1 cellular context compared by ENCODE assay signal in the genomic region with DNA sequence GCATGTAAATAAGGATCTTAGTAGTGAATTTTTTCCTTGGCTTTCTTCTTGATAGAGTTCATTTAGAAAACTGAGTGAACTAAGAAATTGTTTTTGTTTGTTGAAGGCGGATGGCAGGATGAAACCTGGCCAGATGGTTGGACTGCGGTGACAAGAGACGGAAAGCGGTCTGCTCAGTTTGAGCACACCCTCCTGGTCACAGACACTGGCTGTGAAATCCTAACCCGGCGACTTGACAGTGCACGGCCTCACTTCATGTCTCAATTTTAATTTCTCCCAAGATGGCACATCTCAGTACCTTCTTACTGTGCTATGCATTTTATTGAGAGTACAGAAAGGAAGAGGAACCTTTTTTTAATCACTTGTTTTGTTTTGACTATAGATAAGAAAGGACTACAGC.
TF ChIP-seq lines count a peak whose summit lies in the region.

No MANE protein-coding gene starts in this region.

TF ChIP-seq in WTC11, 78 proteins besides CTCF, POLR2A, EP300 and RAD21 (continued from another document):
- TF ChIP-seq, protein P1, sequence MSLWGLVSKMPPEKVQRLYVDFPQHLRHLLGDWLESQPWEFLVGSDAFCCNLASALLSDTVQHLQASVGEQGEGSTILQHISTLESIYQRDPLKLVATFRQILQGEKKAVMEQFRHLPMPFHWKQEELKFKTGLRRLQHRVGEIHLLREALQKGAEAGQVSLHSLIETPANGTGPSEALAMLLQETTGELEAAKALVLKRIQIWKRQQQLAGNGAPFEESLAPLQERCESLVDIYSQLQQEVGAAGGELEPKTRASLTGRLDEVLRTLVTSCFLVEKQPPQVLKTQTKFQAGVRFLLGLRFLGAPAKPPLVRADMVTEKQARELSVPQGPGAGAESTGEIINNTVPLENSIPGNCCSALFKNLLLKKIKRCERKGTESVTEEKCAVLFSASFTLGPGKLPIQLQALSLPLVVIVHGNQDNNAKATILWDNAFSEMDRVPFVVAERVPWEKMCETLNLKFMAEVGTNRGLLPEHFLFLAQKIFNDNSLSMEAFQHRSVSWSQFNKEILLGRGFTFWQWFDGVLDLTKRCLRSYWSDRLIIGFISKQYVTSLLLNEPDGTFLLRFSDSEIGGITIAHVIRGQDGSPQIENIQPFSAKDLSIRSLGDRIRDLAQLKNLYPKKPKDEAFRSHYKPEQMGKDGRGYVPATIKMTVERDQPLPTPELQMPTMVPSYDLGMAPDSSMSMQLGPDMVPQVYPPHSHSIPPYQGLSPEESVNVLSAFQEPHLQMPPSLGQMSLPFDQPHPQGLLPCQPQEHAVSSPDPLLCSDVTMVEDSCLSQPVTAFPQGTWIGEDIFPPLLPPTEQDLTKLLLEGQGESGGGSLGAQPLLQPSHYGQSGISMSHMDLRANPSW (CRISPR knock-in tag; conservative IDR thresholded peaks at IDR 0.05; ENCODE audit: low read depth): no peak
- TF ChIP-seq, protein P2, sequence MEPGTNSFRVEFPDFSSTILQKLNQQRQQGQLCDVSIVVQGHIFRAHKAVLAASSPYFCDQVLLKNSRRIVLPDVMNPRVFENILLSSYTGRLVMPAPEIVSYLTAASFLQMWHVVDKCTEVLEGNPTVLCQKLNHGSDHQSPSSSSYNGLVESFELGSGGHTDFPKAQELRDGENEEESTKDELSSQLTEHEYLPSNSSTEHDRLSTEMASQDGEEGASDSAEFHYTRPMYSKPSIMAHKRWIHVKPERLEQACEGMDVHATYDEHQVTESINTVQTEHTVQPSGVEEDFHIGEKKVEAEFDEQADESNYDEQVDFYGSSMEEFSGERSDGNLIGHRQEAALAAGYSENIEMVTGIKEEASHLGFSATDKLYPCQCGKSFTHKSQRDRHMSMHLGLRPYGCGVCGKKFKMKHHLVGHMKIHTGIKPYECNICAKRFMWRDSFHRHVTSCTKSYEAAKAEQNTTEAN (CRISPR knock-in tag; IDR thresholded peaks at IDR 0.05): no peak
- TF ChIP-seq ZNF423 (CRISPR knock-in tag; IDR thresholded peaks at IDR 0.05) (no peak), NR1H2 (CRISPR knock-in tag; IDR thresholded peaks at IDR 0.05) (no peak), CREB1 (CRISPR knock-in tag; IDR thresholded peaks at IDR 0.05) (no peak), ESRRA (CRISPR knock-in tag; IDR thresholded peaks at IDR 0.05; ENCODE audit: borderline replicate concordance) (no peak), FOXP1 (CRISPR knock-in tag; IDR thresholded peaks at IDR 0.05; ENCODE audit: borderline replicate concordance) (no peak)
- TF ChIP-seq, protein P3, sequence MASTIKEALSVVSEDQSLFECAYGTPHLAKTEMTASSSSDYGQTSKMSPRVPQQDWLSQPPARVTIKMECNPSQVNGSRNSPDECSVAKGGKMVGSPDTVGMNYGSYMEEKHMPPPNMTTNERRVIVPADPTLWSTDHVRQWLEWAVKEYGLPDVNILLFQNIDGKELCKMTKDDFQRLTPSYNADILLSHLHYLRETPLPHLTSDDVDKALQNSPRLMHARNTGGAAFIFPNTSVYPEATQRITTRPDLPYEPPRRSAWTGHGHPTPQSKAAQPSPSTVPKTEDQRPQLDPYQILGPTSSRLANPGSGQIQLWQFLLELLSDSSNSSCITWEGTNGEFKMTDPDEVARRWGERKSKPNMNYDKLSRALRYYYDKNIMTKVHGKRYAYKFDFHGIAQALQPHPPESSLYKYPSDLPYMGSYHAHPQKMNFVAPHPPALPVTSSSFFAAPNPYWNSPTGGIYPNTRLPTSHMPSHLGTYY (CRISPR knock-in tag; IDR thresholded peaks at IDR 0.05): no peak
